In genomic region chr11:69352715-69353325, GRCh38 we compare ENCODE assay signal across 8 cellular contexts. TPM values are rescaled to one million over a fixed set of nuclear protein-coding genes. Genes with fewer than 3 reads are reported as not detected.
DNase-seq lines count a peak whose midpoint lies in the region; ATAC-seq and TF ChIP-seq lines count a peak whose summit lies in the region.

No MANE protein-coding gene starts in this region.

- TF ChIP-seq CTCF in epithelial cell of esophagus (IDR thresholded peaks at IDR 0.05; ENCODE audit: insufficient read depth, low read depth, low read length, missing control alignments): no peak

- peaks cover 33% of the 10 kb centered on the region for H3K4me1 ChIP-seq in SJCRH30

- intact Hi-C loops in left ventricle myocardium superior (cut with micrococcal nuclease): no loop called here

- DNase-seq in GOT3 (lab: John Stamatoyannopoulos, UW) (peak; percentile 19), SJCRH30 (peak; percentile 58 to 64), epithelial cell of esophagus (ENCODE audit: low read depth) (peak; percentile 96), smooth muscle cell of the brain vasculature (ENCODE audit: low read depth, low spot score) (peak; percentile 60), left ventricle myocardium superior (no peak)

- H3K27me3 ChIP-seq in SJCRH30: no peaks in the 10 kb centered on the region

- no peaks in the 10 kb centered on the region for H3K9me3 ChIP-seq in SJCRH30 (replicated peaks)

- no peak overlapping the region for H3K4me3 ChIP-seq in SJCRH30
- no peak overlapping the region for H3K4me3 ChIP-seq in epithelial cell of esophagus (ENCODE audit: low read length)

- H3K36me3 ChIP-seq in SJCRH30: no peaks in the 10 kb centered on the region

- peak overlapping the region; percentile 28 for H3K27ac ChIP-seq in SJCRH30

- ATAC-seq in GM18858 (IDR thresholded peaks at IDR 0.05; ENCODE audit: unreplicated experiment) (no peak), HG03280 (IDR thresholded peaks at IDR 0.05; ENCODE audit: unreplicated experiment) (no peak), GM21515 (IDR thresholded peaks at IDR 0.05; ENCODE audit: unreplicated experiment) (no peak), left ventricle myocardium superior (no peak)

RNA-seq across cellular contexts. Expression of gene MYEOV, which starts 58.9 kb away (rescaled TPM):
- total RNA-seq in SJCRH30 (2014; rRNA removed; shearing (Covaris generic)): 2.9 and 6.7 TPM in 2 replicates
- total RNA-seq in left ventricle myocardium superior: not detected
